ENCODE assay signal across 8 cellular contexts in genomic region chr3:146543461-146544012, GRCh38. TPM values are rescaled to one million over a fixed set of nuclear protein-coding genes. Genes with fewer than 3 reads are reported as not detected.
DNase-seq lines count a peak whose midpoint lies in the region; ATAC-seq and TF ChIP-seq lines count a peak whose summit lies in the region.

No MANE protein-coding gene starts in this region.

- 5 to 7% methylated on average over 10 of the region's 10 CpGs for WGBS in lung, 2 donors
- WGBS in urinary bladder = 12% methylated on average over 10 of the region's 10 CpGs

- no peaks in the 10 kb centered on the region for H3F3A ChIP-seq in OCI-LY1 (ENCODE audit: insufficient read depth, low read length)

- no peak overlapping the region for H2AFZ ChIP-seq in OCI-LY1 (ENCODE audit: low read length)

- H3K4me3 ChIP-seq in OCI-LY1 (ENCODE audit: low read depth, low read length, poor library complexity, severe bottlenecking) (peak overlapping the region; percentile 73), choroid plexus epithelial cell (ENCODE audit: low read depth, low read length) (peak overlapping the region; percentile 84), lung (peak overlapping the region; percentile 84), urinary bladder (ENCODE audit: low read depth, low read length) (peak overlapping the region; percentile 80)

- H3K36me3 ChIP-seq in OCI-LY1 (ENCODE audit: insufficient read depth, low read length) (no peaks in the 10 kb centered on the region), lung (ENCODE audit: control insufficient read depth in 2 of 2, insufficient read depth in 2 of 2, low read length in 2 of 2) (peaks cover 0 to 3% of the 10 kb centered on the region in 2 donors), urinary bladder (ENCODE audit: insufficient read depth) (no peaks in the 10 kb centered on the region)

- TF ChIP-seq CTCF in OCI-LY1 (IDR thresholded peaks at IDR 0.05; ENCODE audit: low read length) (no peak), choroid plexus epithelial cell (conservative IDR thresholded peaks at IDR 0.05; ENCODE audit: low read depth, low read length) (no peak), lung (IDR thresholded peaks at IDR 0.05; ENCODE audit: control extremely low read depth, extremely low read depth) (no peak)

- peak; percentile 1 for ATAC-seq in HG02759 (IDR thresholded peaks at IDR 0.05; ENCODE audit: unreplicated experiment)
- ATAC-seq in lung (ENCODE audit: insufficient read depth, low FRiP score) = no peak

- H3K4me2 ChIP-seq in OCI-LY1 (ENCODE audit: low read length) = peak overlapping the region; percentile 72

- H3K4me1 ChIP-seq in OCI-LY1 (ENCODE audit: insufficient read depth, low read length, severe bottlenecking) = peaks cover 34% of the 10 kb centered on the region
- H3K4me1 ChIP-seq in lung (ENCODE audit: control insufficient read depth in 2 of 2, insufficient read depth in 2 of 2, low read length in 2 of 2) = peaks cover 3 to 11% of the 10 kb centered on the region in 2 donors
- H3K4me1 ChIP-seq in urinary bladder (ENCODE audit: insufficient read depth) = no peaks in the 10 kb centered on the region

- H3K9me2 ChIP-seq in OCI-LY1 (ENCODE audit: low read depth, low read length) = no peaks in the 10 kb centered on the region

- H3K9me3 ChIP-seq in OCI-LY1 (ENCODE audit: low read length) (no peaks in the 10 kb centered on the region), lung (ENCODE audit: control insufficient read depth in 2 of 2, insufficient read depth in 1 of 2, low read length in 1 of 2) (no peaks in the 10 kb centered on the region)

- H3K27me3 ChIP-seq in OCI-LY1 (ENCODE audit: insufficient read depth, low read length) = no peaks in the 10 kb centered on the region
- H3K27me3 ChIP-seq in lung (ENCODE audit: control insufficient read depth, insufficient read depth) = no peaks in the 10 kb centered on the region

- H3K9ac ChIP-seq in OCI-LY1 (ENCODE audit: low read length) = peak overlapping the region; percentile 78

- H3K27ac ChIP-seq in OCI-LY1 (ENCODE audit: low read depth, low read length, poor library complexity, severe bottlenecking) (no peak overlapping the region), lung (ENCODE audit: low read depth in 1 of 2, low read length in 1 of 2) (peak overlapping the region; percentile 94 to 99), urinary bladder (ENCODE audit: low read depth) (peak overlapping the region; percentile 39)

- DNase-seq in SIG-M5 treated with dmso at 0.1 percent for 504 hours (lab: John Stamatoyannopoulos, UW; ENCODE audit: unreplicated experiment) (peak; percentile 22), SIG-M5 (lab: John Stamatoyannopoulos, UW) (no peak), choroid plexus epithelial cell (ENCODE audit: low read depth) (peak; percentile 48), lung (ENCODE audit: low spot score) (no peak), D341Med (ENCODE audit: low spot score) (no peak)

- no peaks in the 10 kb centered on the region for H3K79me2 ChIP-seq in OCI-LY1 (ENCODE audit: insufficient read depth, low read length)

- H4K20me1 ChIP-seq in OCI-LY1 (ENCODE audit: insufficient read depth, low read length) = no peaks in the 10 kb centered on the region

RNA-seq across cellular contexts. Expression of gene PLSCR1, which starts 0.9 kb away (rescaled TPM):
- total RNA-seq in lung (100 to 1,000 TPM in 1 of 2 donors, 10 to 100 TPM in 1; 91.9 to 125 TPM), urinary bladder (97.8 TPM)
- polyA plus RNA-seq in lung (100 to 1,000 TPM in 1 of 2 donors, 10 to 100 TPM in 1; 38.6 to 211 TPM), urinary bladder (51.3 TPM)

Comparison
In these comparisons a context has a peak if more than half of its experiments do, and no peak if none do; other contexts are left out.
1. DNase-seq: peak in SIG-M5 treated with dmso at 0.1 percent for 504 hours (single experiment) and choroid plexus epithelial cell (single experiment); none in SIG-M5 (single experiment), lung (single experiment) and D341Med (single experiment).
2. Peak in every context shown above with its lines, with median percentiles within 50 percentile points of each other: H3K4me3 ChIP-seq.